17 cellular contexts compared by ENCODE assay signal in the genomic region with DNA sequence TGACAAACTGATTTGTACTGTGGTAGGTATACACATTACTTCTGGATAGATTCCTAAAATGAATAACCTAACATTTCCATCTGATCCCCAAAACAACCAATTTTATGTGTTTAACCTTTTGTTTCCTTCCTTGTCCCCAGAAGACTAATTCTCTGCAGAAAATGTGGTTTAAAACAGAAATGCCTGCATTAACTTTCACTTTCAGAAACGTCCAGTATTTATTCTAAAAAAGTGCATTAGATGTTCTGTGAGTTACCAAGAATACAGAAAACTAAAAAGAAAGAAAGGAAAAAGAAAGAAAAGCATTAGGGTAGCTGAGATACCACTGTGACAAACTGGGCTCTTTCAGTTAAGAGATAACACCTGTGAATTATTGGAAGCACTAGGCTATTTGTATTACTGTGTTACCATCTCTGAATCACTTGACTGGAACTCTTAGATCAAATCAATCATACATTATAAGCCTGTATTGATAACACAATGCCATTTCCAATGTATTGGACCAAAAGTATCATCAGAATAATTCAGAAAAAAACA.
DNase-seq lines count a peak whose midpoint lies in the region; ATAC-seq, FAIRE-seq and TF ChIP-seq lines count a peak whose summit lies in the region.
"Had no signal": no experiment of that assay in that cellular context is flagged by ENCODE, and none has a peak within 500 bp of the region (broad histone marks: within the 10 kb centered on the region; RNA-seq: fewer than 3 reads in every experiment).

No MANE protein-coding gene starts in this region.

- no peak for FAIRE-seq in K562 (lab: Jason Lieb, UNC)
- FAIRE-seq: A549 had no signal

- H3K27ac ChIP-seq in K562 (ENCODE audit: extremely low read depth, low read depth, low read length): peak overlapping the region; percentile 47; the same call in 2 of the 3 replicates
- H3K27ac ChIP-seq: A549, colonic mucosa, tibial artery had no signal

- H3K4me1 ChIP-seq in K562 (replicated peaks in 1 of 2; ENCODE audit: control insufficient read depth in 2 of 2, insufficient read depth in 2 of 2, low read length in 2 of 2): peaks cover 5 to 23% of the 10 kb centered on the region in 2 experiments; a peak in 4 of 5 replicates
- H3K4me1 ChIP-seq: A549, colonic mucosa, tibial artery had no signal

- H3K4me3 Mint-ChIP-seq in T-helper 1 cell treated with Interleukin-12 subunit alpha and Interleukin-12 subunit beta and Interleukin-4 antibody, amounts not matched to agents 30 μg/mL and 1 μg/mL, for 36 hours: peak overlapping the region; percentile 2
- H3K4me3 Mint-ChIP-seq in nephron: peak overlapping the region in 2 of 3 experiments; percentile 18 to 37
- H3K4me3 Mint-ChIP-seq: stimulated activated effector memory CD8-positive, alpha-beta T cell treated with anti-CD3 and anti-CD28 coated beads, Interleukin-12 subunit alpha, Interleukin-12 subunit beta, amount 100 ng/mL, for 72 hours; T-helper 17 cell had no signal

- no peak overlapping the region for H3K27ac Mint-ChIP-seq in T-helper 1 cell treated with Interleukin-12 subunit alpha and Interleukin-12 subunit beta and Interleukin-4 antibody, amounts not matched to agents 30 μg/mL and 1 μg/mL, for 36 hours
- H3K27ac Mint-ChIP-seq in nephron: no peak overlapping the region
- H3K27ac Mint-ChIP-seq: stimulated activated effector memory CD8-positive, alpha-beta T cell treated with anti-CD3 and anti-CD28 coated beads, Interleukin-12 subunit alpha, Interleukin-12 subunit beta, amount 100 ng/mL, for 72 hours; T-helper 17 cell had no signal

- H3K4me3 ChIP-seq in K562: no peak overlapping the region
- H3K4me3 ChIP-seq: A549, colonic mucosa, tibial artery had no signal

- H2AFZ ChIP-seq in K562 (ENCODE audit: low read depth, low read length): no peak overlapping the region

- H3K79me2 ChIP-seq in K562 (ENCODE audit: control insufficient read depth, insufficient read depth, low read length): peaks cover 99% of the 10 kb centered on the region

- TF ChIP-seq RAD21 in K562 (CRISPR knock-in tag; conservative IDR thresholded peaks at IDR 0.05 in 1 of 2, IDR thresholded peaks at IDR 0.05 in 1 of 2): no peak

- H3K9me3 ChIP-seq in K562 (replicated peaks; ENCODE audit: control insufficient read depth, insufficient read depth, low read depth, low read length): 0 out of 2 replicates have a peak, but pooled peaks cover 2% of the 10 kb centered on the region
- H3K9me3 ChIP-seq: A549, colonic mucosa, tibial artery had no signal

- no peak for DNase-seq in T-helper 1 cell
- peak; percentile 6 for DNase-seq in NAMALWA (ENCODE audit: low spot score)
- no peak for DNase-seq in K562 (ENCODE audit: extremely low read depth in 1 of 4, low spot score in 3 of 4)
- no peak for DNase-seq in HCEC 1CT
- no peak for DNase-seq in GM13977 (ENCODE audit: low spot score)
- DNase-seq in SHP77 (lab: John Stamatoyannopoulos, UW): no peak
- DNase-seq: activated CD4-positive, CD25-positive, alpha-beta regulatory T cell; activated gamma-delta T cell; CD4-positive, alpha-beta memory T cell; colonic mucosa; retina; T-helper 17 cell; tibial artery had no signal

- CTCF ChIA-PET in K562 (lab: Yijun Ruan, JAX; ENCODE audit: low intra/inter-chr PET ratio): no interaction called here

- TF ChIP-seq POLR2A in K562 (conservative IDR thresholded peaks at IDR 0.05): no peak

- H3K36me3 ChIP-seq in K562 (ENCODE audit: control insufficient read depth, insufficient read depth, low read length): no peaks in the 10 kb centered on the region; the same call in 2 of the 3 replicates
- H3K36me3 ChIP-seq: colonic mucosa, tibial artery had no signal

- in situ Hi-C loops in K562 (cut with MboI) (no loop called here), GM13977 (cut with MboI; ENCODE audit: low pct_unique_long_range_greater_than_20kb, low sequenced_read_pairs, unreplicated experiment) (no loop called here)

- no peaks in the 10 kb centered on the region for H3K9me3 Mint-ChIP-seq in T-helper 1 cell treated with Interleukin-12 subunit alpha and Interleukin-12 subunit beta and Interleukin-4 antibody, amounts not matched to agents 30 μg/mL and 1 μg/mL, for 36 hours
- H3K9me3 Mint-ChIP-seq in nephron: no peaks in the 10 kb centered on the region

- H3K9ac ChIP-seq in K562 (ENCODE audit: insufficient read depth in 1 of 2, low read depth in 2 of 2, low read length in 2 of 2): peak overlapping the region in 1 of 2 experiments; percentile 50; a peak in 2 of 4 replicates

- peaks cover 8% of the 10 kb centered on the region for H3K4me1 Mint-ChIP-seq in T-helper 1 cell treated with Interleukin-12 subunit alpha and Interleukin-12 subunit beta and Interleukin-4 antibody, amounts not matched to agents 30 μg/mL and 1 μg/mL, for 36 hours (ENCODE audit: low read depth)
- H3K4me1 Mint-ChIP-seq in nephron: peaks cover 6% of the 10 kb centered on the region
- H3K4me1 Mint-ChIP-seq: stimulated activated effector memory CD8-positive, alpha-beta T cell treated with anti-CD3 and anti-CD28 coated beads, Interleukin-12 subunit alpha, Interleukin-12 subunit beta, amount 100 ng/mL, for 72 hours had no signal

- H4K20me1 ChIP-seq in K562 (replicated peaks; ENCODE audit: control insufficient read depth, insufficient read depth, low read length): no peaks in the 10 kb centered on the region

- intact Hi-C loops in K562 (cut with micrococcal nuclease): loop anchor here (10.0 kb wide), 1 partner anchor 119 kb away; no protein-coding TSS in a partner anchor

- BruUV-seq in K562 (replicated peaks; lab: Mats Ljungman, UMichigan): no TSS peak

- no peaks in the 10 kb centered on the region for H3K36me3 Mint-ChIP-seq in T-helper 1 cell treated with Interleukin-12 subunit alpha and Interleukin-12 subunit beta and Interleukin-4 antibody, amounts not matched to agents 30 μg/mL and 1 μg/mL, for 36 hours (ENCODE audit: low read depth)
- H3K36me3 Mint-ChIP-seq in nephron (ENCODE audit: low read depth): no peaks in the 10 kb centered on the region
- H3K36me3 Mint-ChIP-seq: CD4-positive, alpha-beta memory T cell; stimulated activated effector memory CD8-positive, alpha-beta T cell treated with anti-CD3 and anti-CD28 coated beads, Interleukin-12 subunit alpha, Interleukin-12 subunit beta, amount 100 ng/mL, for 72 hours had no signal

- WGBS in K562 (ENCODE audit: insufficient coverage, low coverage, missing lambda C conversion rate): 7% methylated on average over 1 of the region's 1 CpG

- H3K4me2 ChIP-seq in K562 (ENCODE audit: insufficient read depth, low read length): peak overlapping the region; percentile 29; the same call in 1 of the 2 replicates
- H3K4me2 ChIP-seq: A549 had no signal

- H3K9me1 ChIP-seq in K562 (ENCODE audit: control insufficient read depth, insufficient read depth, low read length): no peaks in the 10 kb centered on the region

- ATAC-seq in K562: peak; percentile 39
- ATAC-seq: A549; stimulated activated effector memory CD8-positive, alpha-beta T cell treated with anti-CD3 and anti-CD28 coated beads, Interleukin-12 subunit alpha, Interleukin-12 subunit beta, amount 100 ng/mL, for 72 hours; T-helper 17 cell had no signal

- POLR2A ChIA-PET in K562 (lab: Yijun Ruan, JAX): interaction anchor here (1.1 kb wide), 1 partner anchor 17 kb away, joined by 3 read pairs; no protein-coding TSS in a partner anchor

- H3K27me3 Mint-ChIP-seq in T-helper 1 cell treated with Interleukin-12 subunit alpha and Interleukin-12 subunit beta and Interleukin-4 antibody, amounts not matched to agents 30 μg/mL and 1 μg/mL, for 36 hours (ENCODE audit: low read depth): no peaks in the 10 kb centered on the region
- H3K27me3 Mint-ChIP-seq in nephron (ENCODE audit: low read depth): no peaks in the 10 kb centered on the region
- H3K27me3 Mint-ChIP-seq: CD4-positive, alpha-beta memory T cell; T-helper 17 cell had no signal

- no peak for TF ChIP-seq EP300 in K562 (IDR thresholded peaks at IDR 0.05; ENCODE audit: low read length)

- TF ChIP-seq CTCF in K562 (IDR thresholded peaks at IDR 0.05 in 2 of 3, conservative IDR thresholded peaks at IDR 0.05 in 1 of 3; ENCODE audit: insufficient read depth in 2 of 3, low read depth in 1 of 3, low read length in 3 of 3) (no peak), nephron (IDR thresholded peaks at IDR 0.05; ENCODE audit: unreplicated experiment in 3 of 3) (no peak), GM13977 (IDR thresholded peaks at IDR 0.05; ENCODE audit: extremely low read depth, insufficient read depth, missing control alignments) (no peak)

- no peaks in the 10 kb centered on the region for H3K27me3 ChIP-seq in K562 (ENCODE audit: control insufficient read depth in 2 of 2, insufficient read depth in 2 of 2, low read length in 2 of 2)
- H3K27me3 ChIP-seq: colonic mucosa, tibial artery had no signal

TF ChIP-seq in K562, 482 proteins besides CTCF, POLR2A, EP300 and RAD21:
- TF ChIP-seq HOXB6 (CRISPR knock-in tag; IDR thresholded peaks at IDR 0.05; ENCODE audit: borderline replicate concordance) (no peak), BACH1 (tag; IDR thresholded peaks at IDR 0.05) (no peak), BRD4 (IDR thresholded peaks at IDR 0.05) (0 out of 2 replicates have a peak, but pooled peaks have one; percentile 36), CHD4 (IDR thresholded peaks at IDR 0.05; ENCODE audit: insufficient read depth, insufficient replicate concordance, low read depth, low read length, poor library complexity, severe bottlenecking) (no peak), TBL1XR1 (IDR thresholded peaks at IDR 0.05; ENCODE audit: low read length in 2 of 2) (no peak), EP400 (IDR thresholded peaks at IDR 0.05) (no peak), BCL6 (CRISPR knock-in tag; IDR thresholded peaks at IDR 0.05) (no peak)
- TF ChIP-seq, protein P1, sequence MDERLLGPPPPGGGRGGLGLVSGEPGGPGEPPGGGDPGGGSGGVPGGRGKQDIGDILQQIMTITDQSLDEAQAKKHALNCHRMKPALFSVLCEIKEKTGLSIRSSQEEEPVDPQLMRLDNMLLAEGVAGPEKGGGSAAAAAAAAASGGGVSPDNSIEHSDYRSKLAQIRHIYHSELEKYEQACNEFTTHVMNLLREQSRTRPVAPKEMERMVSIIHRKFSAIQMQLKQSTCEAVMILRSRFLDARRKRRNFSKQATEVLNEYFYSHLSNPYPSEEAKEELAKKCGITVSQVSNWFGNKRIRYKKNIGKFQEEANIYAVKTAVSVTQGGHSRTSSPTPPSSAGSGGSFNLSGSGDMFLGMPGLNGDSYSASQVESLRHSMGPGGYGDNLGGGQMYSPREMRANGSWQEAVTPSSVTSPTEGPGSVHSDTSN (CRISPR knock-in tag; IDR thresholded peaks at IDR 0.05; ENCODE audit: low read depth): no peak
- TF ChIP-seq, protein P1 (tag; conservative IDR thresholded peaks at IDR 0.05; ENCODE audit: low read depth): no peak
